Comparison of ENCODE assay signal across 9 cellular contexts in genomic region chrX:10199212-10199611, GRCh38. TPM values are rescaled to one million over a fixed set of nuclear protein-coding genes. Genes with fewer than 3 reads are reported as not detected.
DNase-seq lines count a peak whose midpoint lies in the region; ATAC-seq lines count a peak whose summit lies in the region.
"Had no signal": no experiment of that assay in that cellular context is flagged by ENCODE, and none has a peak within 500 bp of the region (broad histone marks: within the 10 kb centered on the region; RNA-seq: fewer than 3 reads in every experiment).

No MANE protein-coding gene starts in this region.

- no peak overlapping the region for H4K8ac ChIP-seq in neuronal stem cell (ENCODE audit: low read depth, low read length)

- H3K9ac ChIP-seq in neuronal stem cell (ENCODE audit: low read depth, low read length, poor library complexity) = no peak overlapping the region

- no peak overlapping the region for H2BK5ac ChIP-seq in neuronal stem cell (ENCODE audit: low read length)

- no peaks in the 10 kb centered on the region for H3K27me3 ChIP-seq in neuronal stem cell (ENCODE audit: control insufficient read depth in 3 of 3, insufficient read depth in 3 of 3, low read depth in 1 of 3, low read length in 3 of 3)
- H3K27me3 ChIP-seq: BE2C had no signal

- H4K91ac ChIP-seq in neuronal stem cell (ENCODE audit: low read depth, low read length, poor library complexity) = no peak overlapping the region

- H3K4me2 ChIP-seq in neuronal stem cell (ENCODE audit: insufficient read depth, low read length, poor library complexity, severe bottlenecking) = no peak overlapping the region

- peak; percentile 55 to 74 for DNase-seq in AML-193 (lab: John Stamatoyannopoulos, UW)
- DNase-seq in KG1 (lab: John Stamatoyannopoulos, UW) = peak; percentile 6
- DNase-seq in fibroblast of gingiva (ENCODE audit: low read depth) = peak; percentile 12
- no peak for DNase-seq in SHP77 treated with DMSO at 0.1 percent for 48 hours (lab: John Stamatoyannopoulos, UW)
- DNase-seq in NCI-H748 (lab: John Stamatoyannopoulos, UW; ENCODE audit: unreplicated experiment) = no peak
- DNase-seq in neuronal stem cell (ENCODE audit: low spot score) = no peak
- DNase-seq in hepatic stellate cell (ENCODE audit: low spot score) = no peak
- DNase-seq: BE2C had no signal

- no peak overlapping the region for H2AFZ ChIP-seq in neuronal stem cell (ENCODE audit: low read length)

- H2BK15ac ChIP-seq in neuronal stem cell (ENCODE audit: low read length) = no peak overlapping the region

- no peak overlapping the region for H3K23ac ChIP-seq in neuronal stem cell (ENCODE audit: low read depth, low read length, poor library complexity)

- H2BK120ac ChIP-seq in neuronal stem cell (ENCODE audit: low read depth, low read length) = no peak overlapping the region

- H3K4ac ChIP-seq in neuronal stem cell (ENCODE audit: low read length) = no peak overlapping the region

- H2AK5ac ChIP-seq in neuronal stem cell (ENCODE audit: low read depth, low read length) = no peak overlapping the region

- H3K18ac ChIP-seq in neuronal stem cell (ENCODE audit: low read length) = no peak overlapping the region

- H3K4me1 ChIP-seq in neuronal stem cell (ENCODE audit: control insufficient read depth in 2 of 2, insufficient read depth in 1 of 2, low read depth in 1 of 2, low read length in 2 of 2) = peaks cover 0 to 4% of the 10 kb centered on the region in 2 donors
- H3K4me1 ChIP-seq: BE2C had no signal

- H3K9me3 ChIP-seq in neuronal stem cell (replicated peaks in 1 of 2; ENCODE audit: control insufficient read depth in 2 of 2, insufficient read depth in 1 of 2, low read depth in 1 of 2, low read length in 2 of 2) = peaks cover 0 to 5% of the 10 kb centered on the region in 2 donors
- H3K9me3 ChIP-seq: BE2C had no signal

- no peak overlapping the region for H3K27ac ChIP-seq in neuronal stem cell (replicated peaks; ENCODE audit: low read length)

- no peaks in the 10 kb centered on the region for H3K36me3 ChIP-seq in neuronal stem cell (replicated peaks in 1 of 2; ENCODE audit: control insufficient read depth in 2 of 2, insufficient read depth in 2 of 2, low read length in 2 of 2)
- H3K36me3 ChIP-seq: BE2C had no signal

- H3K4me3 ChIP-seq in neuronal stem cell (ENCODE audit: low read length in 2 of 2) = no peak overlapping the region

- H3K14ac ChIP-seq in neuronal stem cell (ENCODE audit: low read length) = no peak overlapping the region

- WGBS in neuronal stem cell (ENCODE audit: extremely low coverage in 2 of 2, insufficient read length in 2 of 2, insufficient replicate concordance in 1 of 2), 2 donors = no CpG with 5 or more reads among the region's 6 CpGs

- peak; percentile 80 for ATAC-seq in GM19395 (IDR thresholded peaks at IDR 0.05; ENCODE audit: unreplicated experiment)

- no peaks in the 10 kb centered on the region for H3K79me1 ChIP-seq in neuronal stem cell (ENCODE audit: low read depth, low read length)

- no peak overlapping the region for H2BK12ac ChIP-seq in neuronal stem cell (ENCODE audit: low read length)

RNA-seq across cellular contexts. Expression of gene CLCN4, which starts 42.4 kb away (rescaled TPM):
- 4.4 TPM for polyA plus RNA-seq in neuronal stem cell (2013, experiment 1 of 2)
- 4.3 TPM for polyA plus RNA-seq in neuronal stem cell (2013, experiment 2 of 2)

Comparison
In these comparisons a context has a peak if more than half of its experiments do, and no peak if none do; other contexts are left out.
1. DNase-seq: peak in AML-193 (2 of 2), KG1 (single experiment) and fibroblast of gingiva (single experiment); none in SHP77 treated with DMSO at 0.1 percent for 48 hours (single experiment), NCI-H748 (single experiment), neuronal stem cell (single experiment) and hepatic stellate cell (single experiment).